1 cellular context compared by ENCODE assay signal in genomic region chr9:92100237-92100911, GRCh38.
TF ChIP-seq lines count a peak whose summit lies in the region.

No MANE protein-coding gene starts in this region.

TF ChIP-seq in SK-N-SH, 30 proteins besides CTCF, POLR2A, EP300 and RAD21 (continued from another document):
- TF ChIP-seq, protein P1, sequence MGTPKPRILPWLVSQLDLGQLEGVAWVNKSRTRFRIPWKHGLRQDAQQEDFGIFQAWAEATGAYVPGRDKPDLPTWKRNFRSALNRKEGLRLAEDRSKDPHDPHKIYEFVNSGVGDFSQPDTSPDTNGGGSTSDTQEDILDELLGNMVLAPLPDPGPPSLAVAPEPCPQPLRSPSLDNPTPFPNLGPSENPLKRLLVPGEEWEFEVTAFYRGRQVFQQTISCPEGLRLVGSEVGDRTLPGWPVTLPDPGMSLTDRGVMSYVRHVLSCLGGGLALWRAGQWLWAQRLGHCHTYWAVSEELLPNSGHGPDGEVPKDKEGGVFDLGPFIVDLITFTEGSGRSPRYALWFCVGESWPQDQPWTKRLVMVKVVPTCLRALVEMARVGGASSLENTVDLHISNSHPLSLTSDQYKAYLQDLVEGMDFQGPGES (IDR thresholded peaks at IDR 0.05; ENCODE audit: low read depth, low read length), result no peak
- peak; percentile 17; the same call in 1 of the 2 replicates for TF ChIP-seq TCF12 (IDR thresholded peaks at IDR 0.05)
TF ChIP-seq in SK-N-SH: peak in this region for 4.
